ENCODE assay signal across 18 cellular contexts in genomic region chr14:94462219-94462551, GRCh38. TPM values are rescaled to one million over a fixed set of nuclear protein-coding genes. Genes with fewer than 3 reads are reported as not detected.
DNase-seq lines count a peak whose midpoint lies in the region; ATAC-seq and TF ChIP-seq lines count a peak whose summit lies in the region.
"Had no signal": no experiment of that assay in that cellular context is flagged by ENCODE, and none has a peak within 500 bp of the region (broad histone marks: within the 10 kb centered on the region; RNA-seq: fewer than 3 reads in every experiment).

No MANE protein-coding gene starts in this region.

- H3K4me1 ChIP-seq in endodermal cell (ENCODE audit: control insufficient read depth, insufficient read depth, low read length) (no peaks in the 10 kb centered on the region), neural progenitor cell (no peaks in the 10 kb centered on the region)
- H3K4me1 ChIP-seq: Caco-2 had no signal

- no peak overlapping the region for H3K4me2 ChIP-seq in neural progenitor cell
- H3K4me2 ChIP-seq: BLaER1 had no signal

- H3K9me3 Mint-ChIP-seq in activated CD4-positive, alpha-beta T cell treated with anti-CD3 and anti-CD28 coated beads for 36 hours (ENCODE audit: low read depth), result peaks cover 23% of the 10 kb centered on the region
- peaks cover 33% of the 10 kb centered on the region for H3K9me3 Mint-ChIP-seq in endodermal cell
- H3K9me3 Mint-ChIP-seq in neural progenitor cell, result peaks cover 10% of the 10 kb centered on the region

- H3F3A ChIP-seq in neural progenitor cell (ENCODE audit: low read depth), result no peaks in the 10 kb centered on the region

- H3K27ac Mint-ChIP-seq in activated CD4-positive, alpha-beta T cell treated with anti-CD3 and anti-CD28 coated beads for 36 hours, result no peak overlapping the region
- H3K27ac Mint-ChIP-seq in endodermal cell, result no peak overlapping the region
- H3K27ac Mint-ChIP-seq in neural progenitor cell, result peak overlapping the region; percentile 1
- H3K27ac Mint-ChIP-seq: CD8-positive, alpha-beta memory T cell had no signal

- no peak for DNase-seq in activated CD4-positive, alpha-beta T cell treated with anti-CD3 and anti-CD28 coated beads for 36 hours
- DNase-seq in activated CD4-positive, alpha-beta T cell treated with anti-CD3 and anti-CD28 coated beads for 48 hours, result no peak
- peak; percentile 4 for DNase-seq in endodermal cell
- DNase-seq in neural progenitor cell (ENCODE audit: low spot score), result no peak
- DNase-seq in activated CD4-positive, CD25-positive, alpha-beta regulatory T cell treated with anti-CD3 and anti-CD28 coated beads, Interleukin-2, amount 50 U/mL, for 72 hours, result no peak
- no peak for DNase-seq in NCI-H524 (lab: John Stamatoyannopoulos, UW)
- no peak for DNase-seq in caudate nucleus (lab: John Stamatoyannopoulos, UW)
- DNase-seq in GM10266 (ENCODE audit: extremely low spot score), result no peak
- DNase-seq: AML-193; Caco-2; CD8-positive, alpha-beta memory T cell; DND-41; GF-D8; GM23248 had no signal

- no peak overlapping the region for H3K4me3 ChIP-seq in endodermal cell (ENCODE audit: low read length)
- no peak overlapping the region for H3K4me3 ChIP-seq in neural progenitor cell
- H3K4me3 ChIP-seq: BLaER1, GM23248 had no signal

- ATAC-seq in activated CD4-positive, alpha-beta T cell treated with anti-CD3 and anti-CD28 coated beads for 36 hours, result peak; percentile 19

- H3K27ac ChIP-seq in endodermal cell (ENCODE audit: low read depth, low read length) (no peak overlapping the region), neural progenitor cell (no peak overlapping the region), caudate nucleus (ENCODE audit: low read depth, low read length) (no peak overlapping the region)
- H3K27ac ChIP-seq: 22Rv1, BLaER1, GM23248 had no signal

- no peaks in the 10 kb centered on the region for H4K20me1 ChIP-seq in neural progenitor cell (ENCODE audit: low read depth)
- H4K20me1 ChIP-seq: BLaER1 had no signal

- H3K9ac ChIP-seq in endodermal cell (ENCODE audit: extremely low read depth, low read length, poor library complexity, severe bottlenecking) (no peak overlapping the region), neural progenitor cell (no peak overlapping the region)
- H3K9ac ChIP-seq: BLaER1, GM23248 had no signal

- no peak overlapping the region for H2AFZ ChIP-seq in neural progenitor cell (replicated peaks)
- H2AFZ ChIP-seq: GM23248 had no signal

- CTCF ChIA-PET in activated CD4-positive, alpha-beta T cell treated with anti-CD3 and anti-CD28 coated beads for 36 hours (lab: Charles Lee), result no interaction called here

- peaks cover 10% of the 10 kb centered on the region for H3K4me1 Mint-ChIP-seq in activated CD4-positive, alpha-beta T cell treated with anti-CD3 and anti-CD28 coated beads for 36 hours
- H3K4me1 Mint-ChIP-seq in endodermal cell, result no peaks in the 10 kb centered on the region
- no peaks in the 10 kb centered on the region for H3K4me1 Mint-ChIP-seq in neural progenitor cell

- no peaks in the 10 kb centered on the region for H3K27me3 ChIP-seq in endodermal cell (ENCODE audit: control insufficient read depth, insufficient read depth, low read length, poor library complexity, severe bottlenecking)
- H3K27me3 ChIP-seq in neural progenitor cell, result no peaks in the 10 kb centered on the region
- H3K27me3 ChIP-seq: BLaER1 had no signal

- H3K27me3 Mint-ChIP-seq in activated CD4-positive, alpha-beta T cell treated with anti-CD3 and anti-CD28 coated beads for 36 hours, result peaks cover 6% of the 10 kb centered on the region
- H3K27me3 Mint-ChIP-seq in endodermal cell (ENCODE audit: insufficient read depth), result peaks cover 8% of the 10 kb centered on the region
- peaks cover 2% of the 10 kb centered on the region for H3K27me3 Mint-ChIP-seq in neural progenitor cell (ENCODE audit: insufficient read depth, low read depth)

- intact Hi-C loops in activated CD4-positive, alpha-beta T cell treated with anti-CD3 and anti-CD28 coated beads for 36 hours (cut with DNase I, micrococcal nuclease), result no loop called here

- no peaks in the 10 kb centered on the region for H3K79me2 ChIP-seq in neural progenitor cell (ENCODE audit: low read depth)

- H3K9me3 ChIP-seq in endodermal cell (ENCODE audit: control insufficient read depth, low read length) (no peaks in the 10 kb centered on the region), neural progenitor cell (ENCODE audit: low read depth) (no peaks in the 10 kb centered on the region)
- H3K9me3 ChIP-seq: Caco-2 had no signal

- H3K4me3 Mint-ChIP-seq in activated CD4-positive, alpha-beta T cell treated with anti-CD3 and anti-CD28 coated beads for 36 hours, result no peak overlapping the region
- H3K4me3 Mint-ChIP-seq in endodermal cell (no peak overlapping the region), neural progenitor cell (no peak overlapping the region)
- H3K4me3 Mint-ChIP-seq: CD8-positive, alpha-beta memory T cell had no signal

- H3K36me3 Mint-ChIP-seq in activated CD4-positive, alpha-beta T cell treated with anti-CD3 and anti-CD28 coated beads for 36 hours (ENCODE audit: low read depth), result no peaks in the 10 kb centered on the region
- H3K36me3 Mint-ChIP-seq in endodermal cell (ENCODE audit: low read depth), result no peaks in the 10 kb centered on the region
- no peaks in the 10 kb centered on the region for H3K36me3 Mint-ChIP-seq in neural progenitor cell
- H3K36me3 Mint-ChIP-seq: CD8-positive, alpha-beta memory T cell had no signal

- TF ChIP-seq CTCF in endodermal cell (conservative IDR thresholded peaks at IDR 0.05) (no peak), neural progenitor cell (IDR thresholded peaks at IDR 0.05) (no peak), GM10266 (IDR thresholded peaks at IDR 0.05; ENCODE audit: control insufficient read depth, insufficient read depth, low read depth, missing control alignments) (no peak)

- POLR2A ChIA-PET in activated CD4-positive, alpha-beta T cell treated with anti-CD3 and anti-CD28 coated beads for 36 hours (lab: Charles Lee), result no interaction called here

- H3K36me3 ChIP-seq in endodermal cell (ENCODE audit: control insufficient read depth, insufficient read depth, low read length) (no peaks in the 10 kb centered on the region), neural progenitor cell (no peaks in the 10 kb centered on the region)
- H3K36me3 ChIP-seq: BLaER1 had no signal

- 86 to 93% methylated on average over 1 to 6 of the region's 6 CpGs for WGBS in endodermal cell (ENCODE audit: insufficient coverage in 1 of 2, insufficient read length in 1 of 2), 2 experiments

RNA-seq across cellular contexts. Expression of gene SERPINA11, which starts 9.6 kb away (rescaled TPM):
- not detected for total RNA-seq in activated CD4-positive, alpha-beta T cell treated with anti-CD3 and anti-CD28 coated beads for 36 hours
- under 1 TPM in 1 of 2 donors, not detected in 1; 0.70 TPM for total RNA-seq in endodermal cell
- polyA plus RNA-seq in endodermal cell (2013, experiment 1 of 2), result not detected
- polyA plus RNA-seq in endodermal cell (2013, experiment 2 of 2), result not detected
- not detected in 2 replicates for total RNA-seq in neural progenitor cell (ENCODE audit: low replicate concordance)
- total RNA-seq: A673; CD8-positive, alpha-beta memory T cell; GM23248; HT1080 had no signal
- polyA plus RNA-seq: CD8-positive, alpha-beta memory T cell; GM23248 had no signal

RNA-seq across cellular contexts. Expression of gene SERPINA9, which starts 13.8 kb away (rescaled TPM):
- not detected for total RNA-seq in activated CD4-positive, alpha-beta T cell treated with anti-CD3 and anti-CD28 coated beads for 36 hours
- total RNA-seq in endodermal cell, result not detected
- not detected for polyA plus RNA-seq in endodermal cell (2013, experiment 1 of 2)
- polyA plus RNA-seq in endodermal cell (2013, experiment 2 of 2), result not detected
- total RNA-seq in neural progenitor cell (ENCODE audit: low replicate concordance), result not detected in 2 replicates
- total RNA-seq: A673; Caco-2; CD8-positive, alpha-beta memory T cell; GM23248; HT1080 had no signal
- polyA plus RNA-seq: CD8-positive, alpha-beta memory T cell had no signal

RNA-seq across cellular contexts. Expression of gene SERPINA12, which starts 47.1 kb away (rescaled TPM):
- total RNA-seq in activated CD4-positive, alpha-beta T cell treated with anti-CD3 and anti-CD28 coated beads for 36 hours, result not detected
- not detected for total RNA-seq in endodermal cell
- polyA plus RNA-seq in endodermal cell (2013, experiment 1 of 2), result not detected
- polyA plus RNA-seq in endodermal cell (2013, experiment 2 of 2), result not detected
- total RNA-seq in neural progenitor cell (ENCODE audit: low replicate concordance), result not detected in 2 replicates
- total RNA-seq: A673; Caco-2; CD8-positive, alpha-beta memory T cell; GM23248; HT1080 had no signal
- polyA plus RNA-seq: CD8-positive, alpha-beta memory T cell; GM23248 had no signal
